In genomic region chr20:25195014-25195961, GRCh38 we compare ENCODE assay signal across 8 cellular contexts. TPM values are rescaled to one million over a fixed set of nuclear protein-coding genes. Genes with fewer than 3 reads are reported as not detected.
A peak's percentile ranks its signal among the peaks of the same experiment; 100 is the strongest.
DNase-seq lines count a peak whose midpoint lies in the region; ATAC-seq, FAIRE-seq and TF ChIP-seq lines count a peak whose summit lies in the region.

Gene ENTPD6, plus strand, starts transcription at chr20:25195712. Its CDS starts 10,825 bp downstream, at chr20:25206537.

- peaks cover 13% of the 10 kb centered on the region for H3K27me3 ChIP-seq in AG04450 (ENCODE audit: control insufficient read depth, insufficient read depth, low read length)
- H3K27me3 ChIP-seq in bronchial epithelial cell (ENCODE audit: control insufficient read depth, insufficient read depth, low read length), result peaks cover 2% of the 10 kb centered on the region
- H3K27me3 ChIP-seq in spleen (replicated peaks in 1 of 7), result no peaks in the 10 kb centered on the region

- intact Hi-C loops in spleen (cut with DNase I; ENCODE audit: low total_unique reads), result no loop called here

- no peak for FAIRE-seq in bronchial epithelial cell (lab: Jason Lieb, UNC)

- peaks cover 32% of the 10 kb centered on the region for H3K4me1 Mint-ChIP-seq in WTC11

- ATAC-seq in GM18873 (IDR thresholded peaks at IDR 0.05; ENCODE audit: low FRiP score, unreplicated experiment), result peak; percentile 70
- ATAC-seq in HG03135 (IDR thresholded peaks at IDR 0.05; ENCODE audit: unreplicated experiment), result peak; percentile 68
- peak; percentile 71 for ATAC-seq in WTC11

- no peaks in the 10 kb centered on the region; the same call in 1 of the 2 replicates for H3K27me3 Mint-ChIP-seq in WTC11 (ENCODE audit: low read depth)

- H3K36me3 ChIP-seq in bronchial epithelial cell (ENCODE audit: control insufficient read depth, insufficient read depth, low read length) (peaks cover 1% of the 10 kb centered on the region), spleen (no peaks in the 10 kb centered on the region)

- TF ChIP-seq POLR2A in spleen (IDR thresholded peaks at IDR 0.05), result peak in 1 of 3 donors; percentile 83

- H3K27ac Mint-ChIP-seq in WTC11, result peak within 1 kb of the TSS; percentile 77; the same call in 1 of the 2 replicates

- peak within 1 kb of the TSS; percentile 92 for H3K4me3 ChIP-seq in AG04450 (ENCODE audit: low read depth, low read length)
- peak within 1 kb of the TSS; percentile 88 for H3K4me3 ChIP-seq in bronchial epithelial cell (ENCODE audit: low read depth, low read length)
- H3K4me3 ChIP-seq in spleen, result peak within 1 kb of the TSS; percentile 65 to 97 (median 84)

- peaks cover 14 to 38% (median 28%) of the 10 kb centered on the region in 6 donors for H3K4me1 ChIP-seq in spleen

- CTCF ChIA-PET in AG04450 (lab: Charles Lee), result interaction anchor here (1.9 kb wide), 1 partner anchor 203 kb away, joined by 6 read pairs; no protein-coding TSS in a partner anchor
- CTCF ChIA-PET in WTC11 (lab: Charles Lee), result interaction anchor here (1.0 to 3.6 kb wide), 6 partner anchors 29 to 143 kb away, joined by 3 to 22 read pairs (median 3); partner anchors contain the start of gene PYGB

- DNase-seq in AG04450 (ENCODE audit: low read depth, low spot score) (peak; percentile 64), NCI-H2196 treated with DMSO at 0.1 percent for 48 hours (lab: John Stamatoyannopoulos, UW; ENCODE audit: unreplicated experiment) (peak; percentile 85), WTC11 (ENCODE audit: low spot score) (peak; percentile 81), bronchial epithelial cell (ENCODE audit: low read depth) (peak; percentile 53), inferior parietal cortex (ENCODE audit: extremely low spot score) (peak; percentile 94), spleen (peak; percentile 96)

- POLR2A ChIA-PET in AG04450 (lab: Yijun Ruan, JAX) (interaction anchor here (0.8 to 1.2 kb wide), 5 partner anchors 17 to 56 kb away, joined by 3 to 5 read pairs (median 4); partner anchors contain the start of gene PYGB), WTC11 (lab: Charles Lee) (interaction anchor here (0.5 to 1.9 kb wide), 2 partner anchors 51 to 241 kb away, joined by 5 to 6 read pairs; no protein-coding TSS in a partner anchor)

- H3K36me3 Mint-ChIP-seq in WTC11, result no peaks in the 10 kb centered on the region

- no peaks in the 10 kb centered on the region for H3K9me3 Mint-ChIP-seq in WTC11

- peak within 1 kb of the TSS; percentile 61 for H3K27ac ChIP-seq in AG04450 (ENCODE audit: low read depth, low read length)
- H3K27ac ChIP-seq in spleen, result peak within 1 kb of the TSS; percentile 70 to 90 (median 88)

- TF ChIP-seq CTCF in AG04450 (IDR thresholded peaks at IDR 0.05; ENCODE audit: low read depth, low read length) (peak; percentile 34; the same call in 1 of the 2 replicates), WTC11 (IDR thresholded peaks at IDR 0.05) (no peak), bronchial epithelial cell (IDR thresholded peaks at IDR 0.05; ENCODE audit: insufficient read depth, low read length, severe bottlenecking) (peak; percentile 23), spleen (IDR thresholded peaks at IDR 0.05 in 8 of 11, conservative IDR thresholded peaks at IDR 0.05 in 3 of 11) (peak in 2 of 11 experiments; percentile 16 to 19)

- H3K9me3 ChIP-seq in AG04450 (ENCODE audit: control insufficient read depth, insufficient read depth, low read length) (peaks cover 7% of the 10 kb centered on the region), spleen (no peaks in the 10 kb centered on the region)

- 6 to 12% (median 6%) methylated on average over 32 to 75 of the region's 75 CpGs for WGBS in spleen, 5 donors

- peak within 1 kb of the TSS; percentile 96 for H3K4me3 Mint-ChIP-seq in WTC11

TF ChIP-seq in WTC11, 78 proteins besides CTCF, POLR2A, EP300 and RAD21 (continues in another document):
- TF ChIP-seq CREM (CRISPR knock-in tag; IDR thresholded peaks at IDR 0.05) (peak; percentile 69; the same call in 1 of the 2 replicates), ZNF423 (CRISPR knock-in tag; IDR thresholded peaks at IDR 0.05) (no peak), RELA (CRISPR knock-in tag; IDR thresholded peaks at IDR 0.05; ENCODE audit: borderline replicate concordance) (peak; percentile 17; the same call in 1 of the 2 replicates), KAT7 (CRISPR knock-in tag; IDR thresholded peaks at IDR 0.05; ENCODE audit: borderline replicate concordance) (0 out of 2 replicates have a peak, but pooled peaks have one; percentile 61), TP53 (CRISPR knock-in tag; IDR thresholded peaks at IDR 0.05) (peak; percentile 89; the same call in 1 of the 2 replicates), IRF1 (CRISPR knock-in tag; IDR thresholded peaks at IDR 0.05) (no peak), SP1 (CRISPR knock-in tag; conservative IDR thresholded peaks at IDR 0.05) (peak; percentile 67), ZNF232 (CRISPR knock-in tag; IDR thresholded peaks at IDR 0.05) (peak; percentile 88), MYBL2 (CRISPR knock-in tag; IDR thresholded peaks at IDR 0.05) (no peak), GABPB1 (CRISPR knock-in tag; IDR thresholded peaks at IDR 0.05) (peak; percentile 68; the same call in 1 of the 2 replicates), HMGXB4 (CRISPR knock-in tag; IDR thresholded peaks at IDR 0.05) (peak; percentile 90; the same call in 1 of the 2 replicates), FOXJ3 (CRISPR knock-in tag; IDR thresholded peaks at IDR 0.05; ENCODE audit: borderline replicate concordance) (no peak), ZBTB21 (CRISPR knock-in tag; IDR thresholded peaks at IDR 0.05; ENCODE audit: borderline replicate concordance) (0 out of 2 replicates have a peak, but pooled peaks have one; percentile 53), GTF2I (CRISPR knock-in tag; conservative IDR thresholded peaks at IDR 0.05) (no peak), SMAD3 (CRISPR knock-in tag; IDR thresholded peaks at IDR 0.05; ENCODE audit: borderline replicate concordance) (0 out of 2 replicates have a peak, but pooled peaks have one; percentile 45)
- TF ChIP-seq, protein P1, sequence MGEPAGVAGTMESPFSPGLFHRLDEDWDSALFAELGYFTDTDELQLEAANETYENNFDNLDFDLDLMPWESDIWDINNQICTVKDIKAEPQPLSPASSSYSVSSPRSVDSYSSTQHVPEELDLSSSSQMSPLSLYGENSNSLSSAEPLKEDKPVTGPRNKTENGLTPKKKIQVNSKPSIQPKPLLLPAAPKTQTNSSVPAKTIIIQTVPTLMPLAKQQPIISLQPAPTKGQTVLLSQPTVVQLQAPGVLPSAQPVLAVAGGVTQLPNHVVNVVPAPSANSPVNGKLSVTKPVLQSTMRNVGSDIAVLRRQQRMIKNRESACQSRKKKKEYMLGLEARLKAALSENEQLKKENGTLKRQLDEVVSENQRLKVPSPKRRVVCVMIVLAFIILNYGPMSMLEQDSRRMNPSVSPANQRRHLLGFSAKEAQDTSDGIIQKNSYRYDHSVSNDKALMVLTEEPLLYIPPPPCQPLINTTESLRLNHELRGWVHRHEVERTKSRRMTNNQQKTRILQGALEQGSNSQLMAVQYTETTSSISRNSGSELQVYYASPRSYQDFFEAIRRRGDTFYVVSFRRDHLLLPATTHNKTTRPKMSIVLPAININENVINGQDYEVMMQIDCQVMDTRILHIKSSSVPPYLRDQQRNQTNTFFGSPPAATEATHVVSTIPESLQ (CRISPR knock-in tag; IDR thresholded peaks at IDR 0.05), result 0 out of 2 replicates have a peak, but pooled peaks have one; percentile 33
- TF ChIP-seq, protein P2, sequence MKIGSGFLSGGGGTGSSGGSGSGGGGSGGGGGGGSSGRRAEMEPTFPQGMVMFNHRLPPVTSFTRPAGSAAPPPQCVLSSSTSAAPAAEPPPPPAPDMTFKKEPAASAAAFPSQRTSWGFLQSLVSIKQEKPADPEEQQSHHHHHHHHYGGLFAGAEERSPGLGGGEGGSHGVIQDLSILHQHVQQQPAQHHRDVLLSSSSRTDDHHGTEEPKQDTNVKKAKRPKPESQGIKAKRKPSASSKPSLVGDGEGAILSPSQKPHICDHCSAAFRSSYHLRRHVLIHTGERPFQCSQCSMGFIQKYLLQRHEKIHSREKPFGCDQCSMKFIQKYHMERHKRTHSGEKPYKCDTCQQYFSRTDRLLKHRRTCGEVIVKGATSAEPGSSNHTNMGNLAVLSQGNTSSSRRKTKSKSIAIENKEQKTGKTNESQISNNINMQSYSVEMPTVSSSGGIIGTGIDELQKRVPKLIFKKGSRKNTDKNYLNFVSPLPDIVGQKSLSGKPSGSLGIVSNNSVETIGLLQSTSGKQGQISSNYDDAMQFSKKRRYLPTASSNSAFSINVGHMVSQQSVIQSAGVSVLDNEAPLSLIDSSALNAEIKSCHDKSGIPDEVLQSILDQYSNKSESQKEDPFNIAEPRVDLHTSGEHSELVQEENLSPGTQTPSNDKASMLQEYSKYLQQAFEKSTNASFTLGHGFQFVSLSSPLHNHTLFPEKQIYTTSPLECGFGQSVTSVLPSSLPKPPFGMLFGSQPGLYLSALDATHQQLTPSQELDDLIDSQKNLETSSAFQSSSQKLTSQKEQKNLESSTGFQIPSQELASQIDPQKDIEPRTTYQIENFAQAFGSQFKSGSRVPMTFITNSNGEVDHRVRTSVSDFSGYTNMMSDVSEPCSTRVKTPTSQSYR (CRISPR knock-in tag; IDR thresholded peaks at IDR 0.05), result 0 out of 2 replicates have a peak, but pooled peaks have one; percentile 15

RNA-seq across cellular contexts. Expression of gene ENTPD6, which starts in this region (rescaled TPM):
- polyA plus RNA-seq in AG04450 (2011; rRNA removed), result 39.9 and 51.4 TPM in 2 replicates
- 34.2 and 39.9 TPM in 2 replicates for polyA minus RNA-seq in AG04450 (2011; rRNA and poly(A)+ RNA removed)
- total RNA-seq in WTC11 (2021), result 41.1 to 56.9 TPM (median 47.4 TPM) in 3 replicates
- total RNA-seq in bronchial epithelial cell, result 97.8 and 117 TPM in 2 replicates
- total RNA-seq in spleen, result 10 to 100 TPM; 31.6 to 49.6 (median 35.7) TPM
- 10 to 100 TPM; 23.0 to 42.0 (median 33.6) TPM for polyA plus RNA-seq in spleen

Comparison
In these comparisons a context has a peak if more than half of its experiments do, and no peak if none do; other contexts are left out.
1. Peak in every context shown above with its lines: DNase-seq, ATAC-seq, H3K4me3 ChIP-seq and H3K27ac ChIP-seq.